In genomic region chr4:77636902-77637301, GRCh38 we compare ENCODE assay signal across 10 cellular contexts. TPM values are rescaled to one million over a fixed set of nuclear protein-coding genes. Genes with fewer than 3 reads are reported as not detected.
DNase-seq lines count a peak whose midpoint lies in the region; TF ChIP-seq lines count a peak whose summit lies in the region.
"Had no signal": no experiment of that assay in that cellular context is flagged by ENCODE, and none has a peak within 500 bp of the region (broad histone marks: within the 10 kb centered on the region; RNA-seq: fewer than 3 reads in every experiment).

No MANE protein-coding gene starts in this region.

- POLR2A ChIA-PET in A673 (lab: Charles Lee; ENCODE audit: low non-redundant PET) = no interaction called here

- intact Hi-C loops in A673 (cut with micrococcal nuclease; ENCODE audit: unreplicated experiment) = no loop called here

- no peak overlapping the region for H3K27ac ChIP-seq in A673 (ENCODE audit: low read depth, low read length, poor library complexity, severe bottlenecking)

- peaks cover 4% of the 10 kb centered on the region for H3K9me3 ChIP-seq in adipocyte (ENCODE audit: control insufficient read depth, low read length)
- H3K9me3 ChIP-seq in A673 (ENCODE audit: low read depth, low read length, poor library complexity, severe bottlenecking) = no peaks in the 10 kb centered on the region

- peak; percentile 20 for DNase-seq in AG09309 (ENCODE audit: low read depth)
- DNase-seq in LHCN-M2 (ENCODE audit: low read depth) = peak; percentile 68
- peak; percentile 41 for DNase-seq in adipocyte (ENCODE audit: low read depth)
- DNase-seq in kidney tubule cell (ENCODE audit: low spot score) = peak; percentile 76
- DNase-seq in A673 (ENCODE audit: low spot score) = no peak
- no peak for DNase-seq in C1 segment of cervical spinal cord (lab: John Stamatoyannopoulos, UW)
- DNase-seq in 8988T = no peak
- DNase-seq in middle frontal gyrus (ENCODE audit: extremely low spot score, low spot score) = no peak
- DNase-seq: CD4-positive, alpha-beta memory T cell; effector CD8-positive, alpha-beta T cell had no signal

- CTCF ChIA-PET in A673 (lab: Charles Lee) = no interaction called here

- no peak overlapping the region for H3K9ac ChIP-seq in adipocyte (ENCODE audit: low read length)

- TF ChIP-seq CTCF in AG09309 (IDR thresholded peaks at IDR 0.05; ENCODE audit: control insufficient read depth, insufficient read depth, low read depth, low read length, missing control alignments) (no peak), A673 (conservative IDR thresholded peaks at IDR 0.05; ENCODE audit: low read depth, low read length) (no peak)

- H3K36me3 ChIP-seq in adipocyte (ENCODE audit: control insufficient read depth, insufficient read depth, low read length, severe bottlenecking) (no peaks in the 10 kb centered on the region), A673 (ENCODE audit: insufficient read depth, low read length, poor library complexity, severe bottlenecking) (no peaks in the 10 kb centered on the region)

- H3K27me3 ChIP-seq in adipocyte (replicated peaks; ENCODE audit: control insufficient read depth, insufficient read depth, low read length) = no peaks in the 10 kb centered on the region
- H3K27me3 ChIP-seq in A673 (replicated peaks; ENCODE audit: insufficient read depth, low read depth, low read length, poor library complexity) = no peaks in the 10 kb centered on the region

- no TSS peak for BruUV-seq in A673 (replicated peaks; lab: Mats Ljungman, UMichigan)

- H3K4me1 ChIP-seq in adipocyte (ENCODE audit: control insufficient read depth, insufficient read depth, low read length) = no peaks in the 10 kb centered on the region
- H3K4me1 ChIP-seq in A673 (ENCODE audit: insufficient read depth, low read length, poor library complexity, severe bottlenecking) = no peaks in the 10 kb centered on the region

- H3K4me3 ChIP-seq in AG09309 (ENCODE audit: control insufficient read depth, low read depth, low read length) (no peak overlapping the region), adipocyte (ENCODE audit: low read length) (no peak overlapping the region), A673 (ENCODE audit: low read depth, low read length, poor library complexity, severe bottlenecking) (no peak overlapping the region)

RNA-seq across cellular contexts. Expression of gene CXCL13, which starts 31.3 kb away (rescaled TPM):
- total RNA-seq in LHCN-M2 (2014; rRNA removed) (not detected in 2 replicates), A673 (2021) (not detected in 2 replicates)
- not detected for polyA plus RNA-seq in LHCN-M2 (2012)
- total RNA-seq: CD4-positive, alpha-beta memory T cell had no signal

Comparison
In these comparisons a context has a peak if more than half of its experiments do, and no peak if none do; other contexts are left out.
1. DNase-seq: peak in AG09309 (single experiment), LHCN-M2 (single experiment), adipocyte (single experiment) and kidney tubule cell (single experiment); none in A673 (single experiment), C1 segment of cervical spinal cord (0 of 14), 8988T (single experiment) and middle frontal gyrus (single experiment).